Comparison of ENCODE assay signal across 32 cellular contexts in the genomic region with DNA sequence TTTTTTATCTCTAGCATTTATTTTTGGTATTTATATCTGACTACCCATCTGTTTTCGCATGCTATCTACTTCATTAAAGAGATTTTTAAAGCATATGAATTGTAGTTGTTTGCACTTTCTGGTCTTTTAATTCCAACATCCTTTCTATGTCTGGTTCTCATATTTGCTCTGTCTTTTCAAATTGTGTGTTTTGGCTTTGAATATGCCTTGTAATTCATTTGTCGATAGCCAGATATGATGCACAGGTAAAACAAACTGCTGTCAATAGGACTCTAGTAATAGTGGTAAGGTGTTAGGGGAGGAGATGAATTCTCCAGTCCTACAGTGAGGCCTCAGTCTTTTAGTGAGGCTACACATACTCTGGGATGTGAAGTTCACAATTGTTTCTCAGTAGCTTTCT.
"Had no signal": no experiment of that assay in that cellular context is flagged by ENCODE, and none has a peak within 500 bp of the region (broad histone marks: within the 10 kb centered on the region; RNA-seq: fewer than 3 reads in every experiment).

No MANE protein-coding gene starts in this region.

- DNase-seq: activated CD4-positive, alpha-beta memory T cell treated with anti-CD3 and anti-CD28 coated beads for 36 hours; activated CD4-positive, alpha-beta T cell treated with anti-CD3 and anti-CD28 coated beads for 36 hours; activated CD4-positive, alpha-beta T cell treated with anti-CD3 and anti-CD28 coated beads, Interleukin-2, amount 10 ng/mL, durations not matched to agents 24 days and 14 days; activated CD4-positive, CD25-positive, alpha-beta regulatory T cell; activated CD4-positive, CD25-positive, alpha-beta regulatory T cell treated with anti-CD3 and anti-CD28 coated beads, Interleukin-2, amount 50 U/mL, for 72 hours; activated CD8-positive, alpha-beta memory T cell treated with anti-CD3 and anti-CD28 coated beads, Interleukin-2, amount 10 ng/mL, durations not matched to agents 7 days and 5 days; activated CD8-positive, alpha-beta memory T cell treated with anti-CD3 and anti-CD28 coated beads, Interleukin-2, amount 50 U/mL, for 4 hours; activated CD8-positive, alpha-beta T cell treated with anti-CD3 and anti-CD28 coated beads, Interleukin-2, amount 10 ng/mL, durations not matched to agents 7 days and 5 days; activated effector memory CD4-positive, alpha-beta T cell treated with anti-CD3 and anti-CD28 coated beads, Interleukin-2, amount 50 U/mL, for 16 hours; activated naive CD4-positive, alpha-beta T cell treated with anti-CD3 and anti-CD28 coated beads for 36 hours; activated naive CD8-positive, alpha-beta T cell treated with anti-CD3 and anti-CD28 coated beads for 36 hours; activated naive CD8-positive, alpha-beta T cell treated with anti-CD3 and anti-CD28 coated beads, Interleukin-2, amount 50 U/mL, for 24 hours; activated T-cell treated with anti-CD3 and anti-CD28 coated beads, Interleukin-2, amount 50 U/mL, for 1 hour; activated T-cell treated with anti-CD3 and anti-CD28 coated beads, Interleukin-2, amount 50 U/mL, for 48 hours; adrenal gland; amygdala; aorta; body of pancreas; central memory CD4-positive, alpha-beta T cell; cerebellar nuclear complex; colonic mucosa; effector CD8-positive, alpha-beta T cell; foreskin fibroblast; gastrocnemius medialis; glutamatergic neuron; heart left ventricle; T-helper 17 cell; T1000 had no signal

- H3K4me1 ChIP-seq: adrenal gland, body of pancreas, colonic mucosa, gastrocnemius medialis, heart left ventricle had no signal

- H3K9me3 ChIP-seq: adrenal gland, body of pancreas, colonic mucosa, gastrocnemius medialis, heart left ventricle had no signal

- H3K27me3 ChIP-seq: adrenal gland, body of pancreas, cardiac muscle cell, colonic mucosa, gastrocnemius medialis, heart left ventricle had no signal

- FAIRE-seq: endometrium, endothelial cell of umbilical vein had no signal

- H3K4me3 ChIP-seq: adrenal gland, body of pancreas, cardiac muscle cell, colonic mucosa, gastrocnemius medialis, heart left ventricle had no signal

- H3K27ac ChIP-seq: adrenal gland, body of pancreas, cardiac muscle cell, colonic mucosa, epithelial cell of prostate, gastrocnemius medialis, heart left ventricle had no signal

- H3K36me3 ChIP-seq: adrenal gland, cardiac muscle cell, colonic mucosa, gastrocnemius medialis, heart left ventricle had no signal

- ATAC-seq: activated CD4-positive, alpha-beta T cell treated with anti-CD3 and anti-CD28 coated beads for 36 hours; activated CD8-positive, alpha-beta memory T cell treated with anti-CD3 and anti-CD28 coated beads, Interleukin-2, amount 10 ng/mL, durations not matched to agents 7 days and 5 days; activated CD8-positive, alpha-beta T cell treated with anti-CD3 and anti-CD28 coated beads, Interleukin-2, amount 10 ng/mL, durations not matched to agents 7 days and 5 days; activated naive CD8-positive, alpha-beta T cell treated with anti-CD3 and anti-CD28 coated beads, Interleukin-2, amount 50 U/mL, for 24 hours; body of pancreas; gastrocnemius medialis; heart left ventricle; T-helper 17 cell had no signal
